ENCODE assay signal across 11 cellular contexts in the genomic region with DNA sequence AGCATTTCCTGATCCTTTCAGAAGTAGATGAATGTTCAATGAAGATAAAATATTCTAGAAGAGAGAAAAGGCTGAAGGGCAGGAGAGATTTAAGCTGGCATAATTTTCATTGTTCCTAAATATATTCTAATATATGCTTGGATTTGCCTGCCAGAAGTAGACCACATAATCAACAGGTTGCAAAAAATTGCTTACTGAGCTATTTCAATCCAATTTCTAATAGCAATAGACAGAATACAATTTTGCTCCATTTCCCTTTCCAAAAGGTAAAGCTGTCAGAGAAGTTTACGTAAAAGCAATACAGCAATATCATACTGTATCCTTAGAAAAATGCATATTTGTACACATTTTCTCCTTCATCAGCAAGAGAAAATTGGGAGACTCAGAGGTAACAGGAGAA.
"Had no signal": no experiment of that assay in that cellular context is flagged by ENCODE, and none has a peak within 500 bp of the region (broad histone marks: within the 10 kb centered on the region; RNA-seq: fewer than 3 reads in every experiment).

No MANE protein-coding gene starts in this region.

- ATAC-seq: GM23338, HCT116 had no signal

- H3K4me3 ChIP-seq: GM23248, GM23338, HAP-1 had no signal

- H3K27ac ChIP-seq: GM23248 had no signal

- FAIRE-seq: H1, H54 had no signal

- H3K9ac ChIP-seq: GM23248 had no signal

- DNase-seq: GM23248, GOT3, H7, H9, HCEC 1CT, HFFc6 had no signal

- H3K9me3 ChIP-seq: HAP-1 had no signal

- H3K4me2 ChIP-seq: GM23338 had no signal

- H3K4me1 ChIP-seq: HAP-1 had no signal

- H3K36me3 ChIP-seq: HAP-1 had no signal

- H2AFZ ChIP-seq: GM23248, GM23338 had no signal
